In genomic region chr10:90788987-90789386, GRCh38 we compare ENCODE assay signal across 14 cellular contexts.
A peak's percentile ranks its signal among the peaks of the same experiment; 100 is the strongest.
DNase-seq lines count a peak whose midpoint lies in the region; ATAC-seq and TF ChIP-seq lines count a peak whose summit lies in the region.
"Had no signal": no experiment of that assay in that cellular context is flagged by ENCODE, and none has a peak within 500 bp of the region (broad histone marks: within the 10 kb centered on the region; RNA-seq: fewer than 3 reads in every experiment).

No MANE protein-coding gene starts in this region.

- no peaks in the 10 kb centered on the region for H3K36me3 Mint-ChIP-seq in stimulated activated effector memory CD8-positive, alpha-beta T cell treated with anti-CD3 and anti-CD28 coated beads, Interleukin-12 subunit alpha, Interleukin-12 subunit beta, amount 100 ng/mL, for 72 hours

- no peak for TF ChIP-seq POLR2A in erythroblast (IDR thresholded peaks at IDR 0.05; ENCODE audit: low read length)

- H3K9me3 Mint-ChIP-seq in stimulated activated effector memory CD8-positive, alpha-beta T cell treated with anti-CD3 and anti-CD28 coated beads, Interleukin-12 subunit alpha, Interleukin-12 subunit beta, amount 100 ng/mL, for 72 hours: no peaks in the 10 kb centered on the region
- H3K9me3 Mint-ChIP-seq: activated B cell treated with CpG ODN at 0.5 μM for 24 hours had no signal

- DNase-seq in globus pallidus (ENCODE audit: low spot score) (peak; percentile 10), erythroblast (lab: John Stamatoyannopoulos, UW) (no peak), HuH-7 (ENCODE audit: low spot score) (no peak), ureter (ENCODE audit: low spot score) (no peak)
- no peak for DNase-seq in stimulated activated effector memory CD8-positive, alpha-beta T cell treated with anti-CD3 and anti-CD28 coated beads, Interleukin-12 subunit alpha, Interleukin-12 subunit beta, amount 100 ng/mL, for 72 hours (ENCODE audit: low spot score in 2 of 2)
- DNase-seq: activated B cell treated with CpG ODN at 0.5 μM for 24 hours, Caco-2, heart left ventricle, left ventricle myocardium inferior, SJCRH30 had no signal

- no peak overlapping the region for H3K27ac Mint-ChIP-seq in stimulated activated effector memory CD8-positive, alpha-beta T cell treated with anti-CD3 and anti-CD28 coated beads, Interleukin-12 subunit alpha, Interleukin-12 subunit beta, amount 100 ng/mL, for 72 hours
- H3K27ac Mint-ChIP-seq: activated B cell treated with CpG ODN at 0.5 μM for 24 hours; stimulated activated naive CD8-positive, alpha-beta T cell treated with anti-CD3 and anti-CD28 coated beads, Interleukin-15, Interleukin-2, amounts not matched to agents 100 ng/mL and 50 ng/mL, for 24 hours had no signal

- ATAC-seq in GM18907 (IDR thresholded peaks at IDR 0.05; ENCODE audit: unreplicated experiment): peak; percentile 78
- peak; percentile 75 for ATAC-seq in GM21723 (IDR thresholded peaks at IDR 0.05; ENCODE audit: unreplicated experiment)
- peak; percentile 52 for ATAC-seq in HG03442 (IDR thresholded peaks at IDR 0.05; ENCODE audit: unreplicated experiment)
- no peak for ATAC-seq in stimulated activated effector memory CD8-positive, alpha-beta T cell treated with anti-CD3 and anti-CD28 coated beads, Interleukin-12 subunit alpha, Interleukin-12 subunit beta, amount 100 ng/mL, for 72 hours
- ATAC-seq: heart left ventricle had no signal

- H3K4me1 Mint-ChIP-seq in stimulated activated effector memory CD8-positive, alpha-beta T cell treated with anti-CD3 and anti-CD28 coated beads, Interleukin-12 subunit alpha, Interleukin-12 subunit beta, amount 100 ng/mL, for 72 hours: no peaks in the 10 kb centered on the region

- H3K4me3 Mint-ChIP-seq in stimulated activated effector memory CD8-positive, alpha-beta T cell treated with anti-CD3 and anti-CD28 coated beads, Interleukin-12 subunit alpha, Interleukin-12 subunit beta, amount 100 ng/mL, for 72 hours: no peak overlapping the region
- H3K4me3 Mint-ChIP-seq: activated B cell treated with CpG ODN at 0.5 μM for 24 hours; stimulated activated naive CD8-positive, alpha-beta T cell treated with anti-CD3 and anti-CD28 coated beads, Interleukin-15, Interleukin-2, amounts not matched to agents 100 ng/mL and 50 ng/mL, for 24 hours had no signal
